8 cellular contexts compared by ENCODE assay signal in the genomic region with DNA sequence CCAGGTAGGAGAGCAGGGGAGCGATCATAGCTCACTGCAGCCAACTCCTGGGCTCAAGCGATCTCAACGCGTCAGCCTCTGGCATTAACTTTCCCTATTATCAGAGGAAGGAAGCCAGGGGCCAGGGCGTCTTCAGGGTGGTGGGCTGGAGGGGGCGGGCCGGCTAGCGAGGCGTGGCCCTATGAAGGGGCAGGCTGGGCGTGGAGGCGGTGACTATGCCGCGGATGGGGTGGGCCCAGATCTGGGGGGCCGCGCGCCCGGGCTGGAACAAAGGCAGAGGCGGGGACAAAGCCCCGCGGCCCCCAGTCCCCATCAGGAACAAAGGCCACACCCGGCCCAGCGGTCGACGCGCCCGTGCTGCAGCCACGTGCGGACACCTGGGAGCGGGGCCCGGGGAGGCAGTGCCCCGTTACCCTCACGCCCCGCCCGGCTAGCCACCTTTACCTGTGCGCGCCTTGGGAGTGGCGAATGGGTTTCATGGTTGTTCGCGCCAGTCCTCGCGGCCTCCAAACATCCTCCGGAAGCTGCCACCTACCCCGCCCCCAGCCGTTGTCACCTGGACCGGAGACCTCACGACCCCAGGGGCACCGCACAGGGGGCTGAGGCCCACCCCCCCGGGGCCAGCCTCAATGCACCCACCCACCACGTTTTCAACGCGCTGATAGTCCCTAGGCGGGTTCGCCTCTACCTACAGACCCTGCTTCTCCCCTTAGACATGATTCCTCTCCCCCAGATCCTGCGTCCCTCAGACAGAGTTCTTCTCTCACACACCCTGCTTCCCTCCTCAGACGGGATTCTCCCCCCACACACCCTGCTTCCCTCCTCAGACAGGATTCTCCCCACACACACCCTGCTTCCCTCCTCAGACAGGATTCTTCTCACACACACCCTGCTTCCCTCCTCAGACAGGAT. TPM values are rescaled to one million over a fixed set of nuclear protein-coding genes. Genes with fewer than 3 reads are reported as not detected.
A peak's percentile ranks its signal among the peaks of the same experiment; 100 is the strongest.
DNase-seq lines count a peak whose midpoint lies in the region; ATAC-seq, FAIRE-seq and TF ChIP-seq lines count a peak whose summit lies in the region.

No MANE protein-coding gene starts in this region.

- H3K9me3 Mint-ChIP-seq in CD14-positive monocyte = peaks cover 0 to 7% (median 2%) of the 10 kb centered on the region in 7 donors
- H3K9me3 Mint-ChIP-seq in activated naive CD8-positive, alpha-beta T cell treated with anti-CD3 and anti-CD28 coated beads for 36 hours = no peaks in the 10 kb centered on the region
- no peaks in the 10 kb centered on the region for H3K9me3 Mint-ChIP-seq in stimulated activated naive CD8-positive, alpha-beta T cell treated with anti-CD3 and anti-CD28 coated beads, Interleukin-15, Interleukin-2, amounts not matched to agents 100 ng/mL and 50 ng/mL, for 24 hours

- no peaks in the 10 kb centered on the region for H3K9me3 ChIP-seq in kidney (ENCODE audit: control insufficient read depth in 1 of 2, low read length in 2 of 2)

- H3K36me3 Mint-ChIP-seq in CD14-positive monocyte = no peaks in the 10 kb centered on the region
- H3K36me3 Mint-ChIP-seq in activated naive CD8-positive, alpha-beta T cell treated with anti-CD3 and anti-CD28 coated beads for 36 hours = no peaks in the 10 kb centered on the region
- H3K36me3 Mint-ChIP-seq in stimulated activated naive CD8-positive, alpha-beta T cell treated with anti-CD3 and anti-CD28 coated beads, Interleukin-15, Interleukin-2, amounts not matched to agents 100 ng/mL and 50 ng/mL, for 24 hours (ENCODE audit: low read depth) = no peaks in the 10 kb centered on the region

- TF ChIP-seq CTCF in CD14-positive monocyte (IDR thresholded peaks at IDR 0.05) = no peak
- no peak for TF ChIP-seq CTCF in kidney (IDR thresholded peaks at IDR 0.05; ENCODE audit: borderline replicate concordance, extremely low read depth, insufficient read depth)

- no peak for DNase-seq in CD14-positive monocyte (ENCODE audit: low spot score)
- peak; percentile 77 to 81 for DNase-seq in NCI-H1930 (lab: John Stamatoyannopoulos, UW)
- DNase-seq in activated naive CD8-positive, alpha-beta T cell treated with anti-CD3 and anti-CD28 coated beads for 36 hours = peak; percentile 64
- DNase-seq in kidney = peak; percentile 81
- no peak for DNase-seq in GOT3 (lab: John Stamatoyannopoulos, UW)

- no peak overlapping the region for H3K27ac ChIP-seq in kidney (ENCODE audit: low read depth in 2 of 2, low read length in 2 of 2)

- peaks cover 26% of the 10 kb centered on the region for H3K4me1 Mint-ChIP-seq in CD14-positive monocyte
- H3K4me1 Mint-ChIP-seq in activated naive CD8-positive, alpha-beta T cell treated with anti-CD3 and anti-CD28 coated beads for 36 hours = peaks cover 7% of the 10 kb centered on the region
- peaks cover 10% of the 10 kb centered on the region for H3K4me1 Mint-ChIP-seq in stimulated activated naive CD8-positive, alpha-beta T cell treated with anti-CD3 and anti-CD28 coated beads, Interleukin-15, Interleukin-2, amounts not matched to agents 100 ng/mL and 50 ng/mL, for 24 hours (ENCODE audit: low read depth)

- ATAC-seq in GM18498 (IDR thresholded peaks at IDR 0.05; ENCODE audit: unreplicated experiment) = no peak
- no peak for ATAC-seq in GM21360 (IDR thresholded peaks at IDR 0.05; ENCODE audit: unreplicated experiment)

- H3K4me3 ChIP-seq in kidney (ENCODE audit: low read length in 2 of 2) = no peak overlapping the region

- intact Hi-C loops in CD14-positive monocyte (cut with micrococcal nuclease) (no loop called here), kidney (cut with DNase I) (no loop called here)

- H3K36me3 ChIP-seq in kidney (ENCODE audit: control insufficient read depth in 1 of 2, insufficient read depth in 2 of 2, low read length in 2 of 2) = no peaks in the 10 kb centered on the region

- H3K4me3 Mint-ChIP-seq in CD14-positive monocyte = peak overlapping the region; percentile 62 to 91
- H3K4me3 Mint-ChIP-seq in activated naive CD8-positive, alpha-beta T cell treated with anti-CD3 and anti-CD28 coated beads for 36 hours = peak overlapping the region; percentile 80
- peak overlapping the region; percentile 80 for H3K4me3 Mint-ChIP-seq in stimulated activated naive CD8-positive, alpha-beta T cell treated with anti-CD3 and anti-CD28 coated beads, Interleukin-15, Interleukin-2, amounts not matched to agents 100 ng/mL and 50 ng/mL, for 24 hours

- H3K27ac Mint-ChIP-seq in CD14-positive monocyte = no peak overlapping the region
- peak overlapping the region; percentile 72 for H3K27ac Mint-ChIP-seq in activated naive CD8-positive, alpha-beta T cell treated with anti-CD3 and anti-CD28 coated beads for 36 hours
- peak overlapping the region; percentile 71 for H3K27ac Mint-ChIP-seq in stimulated activated naive CD8-positive, alpha-beta T cell treated with anti-CD3 and anti-CD28 coated beads, Interleukin-15, Interleukin-2, amounts not matched to agents 100 ng/mL and 50 ng/mL, for 24 hours

- peak overlapping the region; percentile 12 to 31 for H3K9ac ChIP-seq in kidney (ENCODE audit: low read length in 2 of 2)

- H3K4me1 ChIP-seq in kidney (ENCODE audit: control insufficient read depth in 1 of 2, insufficient read depth in 1 of 2, low read depth in 1 of 2, low read length in 2 of 2) = peaks cover 0 to 2% of the 10 kb centered on the region in 2 donors

- no peak for FAIRE-seq in kidney (lab: Jason Lieb, UNC)

- peaks cover 22 to 38% (median 27%) of the 10 kb centered on the region in 3 donors for H3K27me3 Mint-ChIP-seq in CD14-positive monocyte (ENCODE audit: low read depth in 3 of 3)
- H3K27me3 Mint-ChIP-seq in activated naive CD8-positive, alpha-beta T cell treated with anti-CD3 and anti-CD28 coated beads for 36 hours = peaks cover 38% of the 10 kb centered on the region
- peaks cover 11% of the 10 kb centered on the region for H3K27me3 Mint-ChIP-seq in stimulated activated naive CD8-positive, alpha-beta T cell treated with anti-CD3 and anti-CD28 coated beads, Interleukin-15, Interleukin-2, amounts not matched to agents 100 ng/mL and 50 ng/mL, for 24 hours

RNA-seq across cellular contexts. Expression of a gene that starts 5.4 kb away (rescaled TPM):
- 10 to 100 TPM; 16.2 to 35.0 TPM for polyA plus RNA-seq in CD14-positive monocyte
- total RNA-seq in activated naive CD8-positive, alpha-beta T cell treated with anti-CD3 and anti-CD28 coated beads for 36 hours = 100 to 1,000 TPM; 671 to 701 TPM
- 229 TPM for total RNA-seq in kidney
- 191 TPM for polyA plus RNA-seq in kidney (ENCODE audit: insufficient read depth, low read depth, low replicate concordance)

RNA-seq across cellular contexts. Expression of a gene that starts 16.4 kb away (rescaled TPM):
- polyA plus RNA-seq in CD14-positive monocyte (100 to 1,000 TPM; 290 to 323 TPM), kidney (ENCODE audit: insufficient read depth, low read depth, low replicate concordance) (294 TPM)
- 10 to 100 TPM; 76.9 to 79.2 TPM for total RNA-seq in activated naive CD8-positive, alpha-beta T cell treated with anti-CD3 and anti-CD28 coated beads for 36 hours
- 142 TPM for total RNA-seq in kidney

RNA-seq across cellular contexts. Expression of a gene that starts 18.9 kb away (rescaled TPM):
- polyA plus RNA-seq in CD14-positive monocyte = 1 to 10 TPM; 2.2 to 2.6 TPM
- total RNA-seq in activated naive CD8-positive, alpha-beta T cell treated with anti-CD3 and anti-CD28 coated beads for 36 hours = 10 to 100 TPM; 11.1 to 11.8 TPM
- 16.9 TPM for total RNA-seq in kidney
- polyA plus RNA-seq in kidney (ENCODE audit: insufficient read depth, low read depth, low replicate concordance) = 7.7 TPM

RNA-seq across cellular contexts. Expression of a gene that starts 19.9 kb away (rescaled TPM):
- polyA plus RNA-seq in CD14-positive monocyte (10 to 100 TPM in 1 of 2 donors, 1 to 10 TPM in 1; 7.8 to 14.3 TPM), kidney (ENCODE audit: insufficient read depth, low read depth, low replicate concordance) (98.0 TPM)
- 100 to 1,000 TPM; 154 to 162 TPM for total RNA-seq in activated naive CD8-positive, alpha-beta T cell treated with anti-CD3 and anti-CD28 coated beads for 36 hours
- 60.4 TPM for total RNA-seq in kidney

RNA-seq across cellular contexts. Expression of a gene that starts 26.7 kb away (rescaled TPM):
- polyA plus RNA-seq in CD14-positive monocyte = 1 to 10 TPM; 2.8 to 2.9 TPM
- total RNA-seq in activated naive CD8-positive, alpha-beta T cell treated with anti-CD3 and anti-CD28 coated beads for 36 hours = 10 to 100 TPM; 23.4 to 28.0 TPM
- 10.8 TPM for total RNA-seq in kidney
- 41.5 TPM for polyA plus RNA-seq in kidney (ENCODE audit: insufficient read depth, low read depth, low replicate concordance)

Comparison
In these comparisons a context has a peak if more than half of its experiments do, and no peak if none do; other contexts are left out.
1. DNase-seq: peak in NCI-H1930 (2 of 2), activated naive CD8-positive, alpha-beta T cell treated with anti-CD3 and anti-CD28 coated beads for 36 hours (single experiment) and kidney (single experiment); none in CD14-positive monocyte (single experiment) and GOT3 (single experiment).
2. H3K27ac Mint-ChIP-seq: peak in activated naive CD8-positive, alpha-beta T cell treated with anti-CD3 and anti-CD28 coated beads for 36 hours (single experiment) and stimulated activated naive CD8-positive, alpha-beta T cell treated with anti-CD3 and anti-CD28 coated beads, Interleukin-15, Interleukin-2, amounts not matched to agents 100 ng/mL and 50 ng/mL, for 24 hours (single experiment); none in CD14-positive monocyte (0 of 7).
3. Peak in every context shown above with its lines, with median percentiles within 50 percentile points of each other: H3K4me3 Mint-ChIP-seq.